Comparison of ENCODE assay signal across 8 cellular contexts in the genomic region with DNA sequence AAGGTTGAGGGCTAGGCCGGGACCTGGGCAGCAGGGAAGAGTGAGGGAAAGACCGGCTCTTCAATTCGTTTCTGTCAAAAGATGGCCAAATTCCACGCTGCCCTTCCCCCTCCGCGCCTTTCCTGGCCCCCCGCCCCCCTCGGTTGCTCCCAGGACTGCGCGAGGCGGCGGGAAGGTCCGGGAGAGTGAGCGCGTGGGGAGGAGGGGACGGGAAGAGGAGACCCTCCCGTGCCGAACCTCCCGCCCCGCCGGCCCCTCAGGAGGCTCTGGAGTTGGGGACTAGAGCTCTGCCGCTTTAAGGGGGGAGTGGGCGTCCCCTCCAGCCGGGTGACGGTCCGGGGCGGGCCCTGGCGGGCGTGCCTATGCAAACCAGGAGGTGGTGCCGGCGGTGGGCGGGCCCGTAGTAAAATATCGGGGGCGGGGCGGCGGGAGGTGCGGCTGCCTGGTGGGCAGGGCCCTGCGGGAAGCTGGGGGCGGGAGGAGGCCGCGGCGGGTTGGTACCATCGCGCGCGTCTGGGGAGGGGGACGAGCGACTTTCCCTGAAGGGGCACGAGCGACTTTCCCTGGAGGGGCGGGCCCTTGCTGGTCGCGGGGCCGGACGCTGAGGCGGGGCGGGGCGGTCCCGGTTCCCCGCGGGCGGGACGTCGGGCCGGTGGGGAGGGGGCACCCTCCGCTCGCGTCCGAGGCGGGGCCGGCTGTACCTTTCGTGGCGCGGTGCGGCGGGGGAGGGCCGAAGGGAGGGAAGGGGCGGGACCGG. TPM values are rescaled to one million over a fixed set of nuclear protein-coding genes. Genes with fewer than 3 reads are reported as not detected.
DNase-seq lines count a peak whose midpoint lies in the region; ATAC-seq and TF ChIP-seq lines count a peak whose summit lies in the region.

No MANE protein-coding gene starts in this region.

- H3K27me3 ChIP-seq in adrenal gland (no peaks in the 10 kb centered on the region), heart right ventricle (peaks cover 0 to 18% (median 0%) of the 10 kb centered on the region in 7 donors)

- no peaks in the 10 kb centered on the region for H3K27me3 Mint-ChIP-seq in type B pancreatic cell

- DNase-seq in GM12865 (ENCODE audit: low read depth): peak; percentile 96
- peak; percentile 92 for DNase-seq in NCI-H1436 (lab: John Stamatoyannopoulos, UW)
- DNase-seq in T follicular helper cell (ENCODE audit: low read depth): peak; percentile 96
- DNase-seq in adrenal gland: peak; percentile 98 to 99 (median 98)
- peak; percentile 97 to 99 for DNase-seq in heart right ventricle
- DNase-seq in posterior cingulate gyrus: peak; percentile 93 to 100 (median 97)
- peak; percentile 99 for DNase-seq in type B pancreatic cell (ENCODE audit: extremely low spot score, unreplicated experiment)

- no peaks in the 10 kb centered on the region for H3K9me3 ChIP-seq in adrenal gland (replicated peaks in 1 of 3)
- no peaks in the 10 kb centered on the region for H3K9me3 ChIP-seq in heart right ventricle

- intact Hi-C loops in adrenal gland (cut with DNase I): no loop called here
- intact Hi-C loops in heart right ventricle (cut with DNase I): loop anchor here in 9 of 10 donors (1.0 to 10.0 kb wide), 4 partner anchors 55 to 59 kb away; a partner anchor contains a TSS
- intact Hi-C loops in posterior cingulate gyrus (cut with DNase I): loop anchor here (1.0 to 10.0 kb wide), 2 partner anchors 58 to 335 kb away; a partner anchor contains a TSS

- H3K4me1 ChIP-seq in adrenal gland (replicated peaks in 1 of 2) (peaks cover 6 to 20% of the 10 kb centered on the region in 2 donors), heart right ventricle (peaks cover 5 to 42% (median 17%) of the 10 kb centered on the region in 9 donors)

- 0 to 1% (median 0%) methylated on average over 6 to 79 of the region's 80 CpGs for WGBS in adrenal gland, 4 donors
- 0 to 1% methylated on average over 53 to 80 of the region's 80 CpGs for WGBS in heart right ventricle, 2 donors

- ATAC-seq in HG02840 (IDR thresholded peaks at IDR 0.05; ENCODE audit: low FRiP score, unreplicated experiment) (peak; percentile 78), heart right ventricle (peak; percentile 93 to 98 (median 95))

- TF ChIP-seq CTCF in GM12865 (IDR thresholded peaks at IDR 0.05; ENCODE audit: insufficient read depth, low read depth, low read length, missing control alignments) (no peak), adrenal gland (IDR thresholded peaks at IDR 0.05) (peak in 1 of 6 experiments; percentile 11), heart right ventricle (IDR thresholded peaks at IDR 0.05) (no peak), type B pancreatic cell (conservative IDR thresholded peaks at IDR 0.05) (no peak)

- peak overlapping the region; percentile 65 for H3K4me3 ChIP-seq in GM12865 (ENCODE audit: low read depth, low read length)
- peak overlapping the region; percentile 54 to 97 (median 76) for H3K4me3 ChIP-seq in adrenal gland
- peak overlapping the region; percentile 60 to 94 (median 85) for H3K4me3 ChIP-seq in heart right ventricle

- H3K4me1 Mint-ChIP-seq in type B pancreatic cell (ENCODE audit: unreplicated experiment): peaks cover 27% of the 10 kb centered on the region

- peak overlapping the region; percentile 90 for H3K4me3 Mint-ChIP-seq in type B pancreatic cell

- no peaks in the 10 kb centered on the region for H3K9me3 Mint-ChIP-seq in type B pancreatic cell

- H3K36me3 ChIP-seq in adrenal gland (replicated peaks in 1 of 2) (no peaks in the 10 kb centered on the region), heart right ventricle (peaks cover 0 to under 1% (median 0%) of the 10 kb centered on the region in 9 donors)

- peaks cover under 1% of the 10 kb centered on the region for H3K36me3 Mint-ChIP-seq in type B pancreatic cell

- peak overlapping the region; percentile 87 for H3K27ac Mint-ChIP-seq in type B pancreatic cell

- TF ChIP-seq POLR2A in adrenal gland (IDR thresholded peaks at IDR 0.05): peak; percentile 79 to 89

- H3K27ac ChIP-seq in adrenal gland (peak overlapping the region; percentile 64 to 90 (median 82)), heart right ventricle (peak overlapping the region; percentile 79 to 96 (median 90))

RNA-seq across cellular contexts. Expression of a gene that starts 58.2 kb away (rescaled TPM):
- total RNA-seq in adrenal gland (10 to 100 TPM in 7 of 8 donors, 1 to 10 TPM in 1; 7.2 to 30.1 (median 21.4) TPM), heart right ventricle (10 to 100 TPM in 8 of 10 donors, 1 to 10 TPM in 2; 5.5 to 20.7 (median 13.8) TPM), type B pancreatic cell (ENCODE audit: low replicate concordance) (47.4 and 60.6 TPM in 2 replicates)
- polyA plus RNA-seq in adrenal gland (10 to 100 TPM in 1 of 3 donors, 1 to 10 TPM in 2; 4.1 to 25.5 (median 9.3) TPM), heart right ventricle (1 to 10 TPM; 3.9 to 6.7 TPM)

Comparison
In these comparisons a context has a peak if more than half of its experiments do, and no peak if none do; other contexts are left out.
1. Peak in every context shown above with its lines: DNase-seq, ATAC-seq, H3K4me3 ChIP-seq and H3K27ac ChIP-seq.
2. intact Hi-C loops: an anchor here in heart right ventricle (1.0 to 10.0 kb wide) and posterior cingulate gyrus (1.0 to 10.0 kb wide); none called in adrenal gland.